In the genomic region with DNA sequence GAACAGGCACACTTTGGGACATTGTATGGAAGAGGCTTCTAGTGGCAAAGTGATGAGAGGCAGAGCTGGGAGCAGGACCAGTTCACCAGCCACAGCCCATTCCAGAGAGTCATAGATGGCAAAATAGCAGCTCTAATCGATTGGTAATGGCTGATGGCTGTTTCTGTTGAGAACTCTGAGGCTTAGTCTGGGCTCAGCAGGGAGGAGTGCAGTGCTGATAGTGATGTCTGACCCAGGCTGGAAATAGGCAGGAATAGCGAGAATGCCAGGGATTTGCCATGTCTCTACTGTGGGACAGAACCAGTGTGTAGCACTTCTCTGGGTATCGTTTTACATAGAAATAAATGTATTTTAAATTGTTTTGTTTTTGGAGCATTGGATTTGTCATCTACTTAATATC, we compare ENCODE assay signal across 22 cellular contexts.
A peak's percentile ranks its signal among the peaks of the same experiment; 100 is the strongest.
DNase-seq lines count a peak whose midpoint lies in the region; ATAC-seq and TF ChIP-seq lines count a peak whose summit lies in the region.
"Had no signal": no experiment of that assay in that cellular context is flagged by ENCODE, and none has a peak within 500 bp of the region (broad histone marks: within the 10 kb centered on the region; RNA-seq: fewer than 3 reads in every experiment).

No MANE protein-coding gene starts in this region.

- no peak overlapping the region for H3K9ac ChIP-seq in neuronal stem cell (ENCODE audit: low read depth, low read length, poor library complexity)

- H2AFZ ChIP-seq in GM23338 = no peak overlapping the region
- peak overlapping the region; percentile 31 for H2AFZ ChIP-seq in neuronal stem cell (ENCODE audit: low read length)

- H3K4me3 Mint-ChIP-seq in GM23338 = no peak overlapping the region
- H3K4me3 Mint-ChIP-seq in stimulated activated effector memory CD8-positive, alpha-beta T cell treated with anti-CD3 and anti-CD28 coated beads, Interleukin-12 subunit alpha, Interleukin-12 subunit beta, amount 100 ng/mL, for 72 hours = no peak overlapping the region
- H3K4me3 Mint-ChIP-seq: B cell, CD14-positive monocyte had no signal

- H3K79me1 ChIP-seq in neuronal stem cell (ENCODE audit: low read depth, low read length) = no peaks in the 10 kb centered on the region

- no peaks in the 10 kb centered on the region for H4K20me1 ChIP-seq in GM23338 (replicated peaks; ENCODE audit: insufficient read depth)

- H3K9me3 Mint-ChIP-seq in GM23338 = no peaks in the 10 kb centered on the region; the same call in 2 of the 3 replicates
- peaks cover 22% of the 10 kb centered on the region for H3K9me3 Mint-ChIP-seq in stimulated activated effector memory CD8-positive, alpha-beta T cell treated with anti-CD3 and anti-CD28 coated beads, Interleukin-12 subunit alpha, Interleukin-12 subunit beta, amount 100 ng/mL, for 72 hours

- H2BK15ac ChIP-seq in neuronal stem cell (ENCODE audit: low read length) = no peak overlapping the region

- no peak overlapping the region for H2BK12ac ChIP-seq in neuronal stem cell (ENCODE audit: low read length)

- H3K9me2 ChIP-seq in GM23338 (ENCODE audit: insufficient read depth) = no peaks in the 10 kb centered on the region

- no peak overlapping the region for H4K91ac ChIP-seq in neuronal stem cell (ENCODE audit: low read depth, low read length, poor library complexity)

- H3K36me3 ChIP-seq in GM23338 (ENCODE audit: insufficient read depth) = no peaks in the 10 kb centered on the region
- H3K36me3 ChIP-seq in neuronal stem cell (replicated peaks in 1 of 2; ENCODE audit: control insufficient read depth in 2 of 2, insufficient read depth in 2 of 2, low read length in 2 of 2) = no peaks in the 10 kb centered on the region
- H3K36me3 ChIP-seq in gastroesophageal sphincter = no peaks in the 10 kb centered on the region
- H3K36me3 ChIP-seq: MG63, SJSA1 had no signal

- no peak overlapping the region for H2BK5ac ChIP-seq in neuronal stem cell (ENCODE audit: low read length)

- H3K36me3 Mint-ChIP-seq in GM23338 (ENCODE audit: low read depth) = no peaks in the 10 kb centered on the region
- no peaks in the 10 kb centered on the region for H3K36me3 Mint-ChIP-seq in stimulated activated effector memory CD8-positive, alpha-beta T cell treated with anti-CD3 and anti-CD28 coated beads, Interleukin-12 subunit alpha, Interleukin-12 subunit beta, amount 100 ng/mL, for 72 hours
- H3K36me3 Mint-ChIP-seq: CD14-positive monocyte had no signal

- no peaks in the 10 kb centered on the region for H3K79me2 ChIP-seq in GM23338 (replicated peaks; ENCODE audit: insufficient read depth)

- H4K8ac ChIP-seq in neuronal stem cell (ENCODE audit: low read depth, low read length) = no peak overlapping the region

- H3K27ac Mint-ChIP-seq in GM23338 = no peak overlapping the region
- no peak overlapping the region for H3K27ac Mint-ChIP-seq in stimulated activated effector memory CD8-positive, alpha-beta T cell treated with anti-CD3 and anti-CD28 coated beads, Interleukin-12 subunit alpha, Interleukin-12 subunit beta, amount 100 ng/mL, for 72 hours
- H3K27ac Mint-ChIP-seq: B cell, CD14-positive monocyte had no signal

- H2BK120ac ChIP-seq in neuronal stem cell (ENCODE audit: low read depth, low read length) = no peak overlapping the region

- no peak overlapping the region for H3K18ac ChIP-seq in neuronal stem cell (ENCODE audit: low read length)

- ATAC-seq in GM23338 = peak; percentile 61
- no peak for ATAC-seq in stimulated activated effector memory CD8-positive, alpha-beta T cell treated with anti-CD3 and anti-CD28 coated beads, Interleukin-12 subunit alpha, Interleukin-12 subunit beta, amount 100 ng/mL, for 72 hours
- no peak for ATAC-seq in GM19463 (IDR thresholded peaks at IDR 0.05; ENCODE audit: unreplicated experiment)
- no peak for ATAC-seq in gastroesophageal sphincter

- TF ChIP-seq POLR2A in gastroesophageal sphincter (IDR thresholded peaks at IDR 0.05) = no peak

- TF ChIP-seq EP300 in gastroesophageal sphincter (IDR thresholded peaks at IDR 0.05) = no peak

- peaks cover 21% of the 10 kb centered on the region for H3K4me1 Mint-ChIP-seq in GM23338
- no peaks in the 10 kb centered on the region for H3K4me1 Mint-ChIP-seq in stimulated activated effector memory CD8-positive, alpha-beta T cell treated with anti-CD3 and anti-CD28 coated beads, Interleukin-12 subunit alpha, Interleukin-12 subunit beta, amount 100 ng/mL, for 72 hours
- H3K4me1 Mint-ChIP-seq: B cell, CD14-positive monocyte had no signal

- H3K4me1 ChIP-seq in GM23338 (ENCODE audit: insufficient read depth) (peaks cover 5% of the 10 kb centered on the region), neuronal stem cell (ENCODE audit: control insufficient read depth in 2 of 2, insufficient read depth in 1 of 2, low read depth in 1 of 2, low read length in 2 of 2) (peaks cover 3 to 6% of the 10 kb centered on the region in 2 donors), gastroesophageal sphincter (no peaks in the 10 kb centered on the region)
- H3K4me1 ChIP-seq: SJSA1 had no signal

- no peaks in the 10 kb centered on the region for H3K9me3 ChIP-seq in neuronal stem cell (replicated peaks in 1 of 2; ENCODE audit: control insufficient read depth in 2 of 2, insufficient read depth in 1 of 2, low read depth in 1 of 2, low read length in 2 of 2)
- H3K9me3 ChIP-seq in gastroesophageal sphincter = no peaks in the 10 kb centered on the region
- H3K9me3 ChIP-seq: MG63 had no signal

- H3K27me3 ChIP-seq in GM23338 (ENCODE audit: insufficient read depth) = no peaks in the 10 kb centered on the region
- H3K27me3 ChIP-seq in neuronal stem cell (ENCODE audit: control insufficient read depth in 3 of 3, insufficient read depth in 3 of 3, low read depth in 1 of 3, low read length in 3 of 3) = no peaks in the 10 kb centered on the region
- no peaks in the 10 kb centered on the region for H3K27me3 ChIP-seq in gastroesophageal sphincter
- H3K27me3 ChIP-seq: MG63, SJSA1 had no signal

- H3K27ac ChIP-seq in GM23338 (ENCODE audit: low read depth) = no peak overlapping the region
- H3K27ac ChIP-seq in neuronal stem cell (replicated peaks; ENCODE audit: low read length) = no peak overlapping the region
- H3K27ac ChIP-seq in gastroesophageal sphincter = no peak overlapping the region
- H3K27ac ChIP-seq: SJSA1 had no signal

- no peak overlapping the region for H3K4ac ChIP-seq in neuronal stem cell (ENCODE audit: low read length)

- no peak overlapping the region for H3K14ac ChIP-seq in neuronal stem cell (ENCODE audit: low read length)

- no peaks in the 10 kb centered on the region for H3F3A ChIP-seq in GM23338 (replicated peaks; ENCODE audit: low read depth)

- TF ChIP-seq CTCF in GM23338 (conservative IDR thresholded peaks at IDR 0.05; ENCODE audit: low read depth in 2 of 2) = no peak
- TF ChIP-seq CTCF in gastroesophageal sphincter (IDR thresholded peaks at IDR 0.05) = no peak

- DNase-seq in GM23338 (ENCODE audit: low spot score) = peak; percentile 28
- peak; percentile 45 for DNase-seq in SK-N-DZ (ENCODE audit: low spot score)
- DNase-seq in iPS-NIHi7 (ENCODE audit: extremely low spot score) = peak; percentile 29
- DNase-seq in neuronal stem cell (ENCODE audit: low spot score) = no peak
- no peak for DNase-seq in cerebellar nuclear complex (lab: John Stamatoyannopoulos, UW)
- no peak for DNase-seq in stimulated activated effector memory CD8-positive, alpha-beta T cell treated with anti-CD3 and anti-CD28 coated beads, Interleukin-12 subunit alpha, Interleukin-12 subunit beta, amount 100 ng/mL, for 72 hours (ENCODE audit: low spot score in 2 of 2)
- DNase-seq: Calu3, IMR-90, KG1, MG63, NCI-H1417, NCI-H1694, NCI-H2029 treated with DMSO at 0.1 percent for 48 hours, NCI-H2227 treated with DMSO at 0.1 percent for 48 hours, NCI-H526 treated with DMSO at 0.1 percent for 48 hours, Right ventricle myocardium superior, RPMI8226 had no signal

- H3K4me3 ChIP-seq in GM23338 = no peak overlapping the region
- no peak overlapping the region for H3K4me3 ChIP-seq in neuronal stem cell (ENCODE audit: low read length in 2 of 2)
- no peak overlapping the region for H3K4me3 ChIP-seq in gastroesophageal sphincter
- H3K4me3 ChIP-seq: MG63, SJSA1 had no signal

- H3K27me3 Mint-ChIP-seq in GM23338 (ENCODE audit: insufficient read depth, low read depth, poor library complexity) = peaks cover 5% of the 10 kb centered on the region
- H3K27me3 Mint-ChIP-seq: B cell had no signal

- H3K23ac ChIP-seq in neuronal stem cell (ENCODE audit: low read depth, low read length, poor library complexity) = no peak overlapping the region

- H3K4me2 ChIP-seq in GM23338 = no peak overlapping the region
- no peak overlapping the region for H3K4me2 ChIP-seq in neuronal stem cell (ENCODE audit: insufficient read depth, low read length, poor library complexity, severe bottlenecking)

- H2AK5ac ChIP-seq in neuronal stem cell (ENCODE audit: low read depth, low read length) = no peak overlapping the region

- no CpG with 5 or more reads among the region's 3 CpGs for WGBS in neuronal stem cell (ENCODE audit: extremely low coverage in 2 of 2, insufficient read length in 2 of 2, insufficient replicate concordance in 1 of 2), 2 donors
- WGBS in gastroesophageal sphincter (ENCODE audit: low coverage in 1 of 2), 2 donors = 83 to 94% methylated on average over 2 to 3 of the region's 3 CpGs

TF ChIP-seq in GM23338, 12 proteins besides CTCF, POLR2A, EP300 and RAD21 (continues in another document):
- TF ChIP-seq EZH2 (IDR thresholded peaks at IDR 0.05; ENCODE audit: low read depth, unreplicated experiment) (no peak), POLR2AphosphoS5 (IDR thresholded peaks at IDR 0.05; ENCODE audit: low read depth) (no peak), ZNF331 (CRISPR knock-in tag; IDR thresholded peaks at IDR 0.05; ENCODE audit: low read depth) (no peak), EZH2phosphoT487 (IDR thresholded peaks at IDR 0.05; ENCODE audit: unreplicated experiment) (no peak), NANOG (IDR thresholded peaks at IDR 0.05; ENCODE audit: borderline replicate concordance) (no peak), CREB1 (CRISPR knock-in tag; IDR thresholded peaks at IDR 0.05; ENCODE audit: low read depth) (no peak), STAT1 (IDR thresholded peaks at IDR 0.05; ENCODE audit: unreplicated experiment) (no peak)

Comparison
In these comparisons a context has a peak if more than half of its experiments do, and no peak if none do; other contexts are left out.
1. DNase-seq: peak in GM23338 (single experiment), SK-N-DZ (single experiment) and iPS-NIHi7 (single experiment); none in neuronal stem cell (single experiment), cerebellar nuclear complex (0 of 2) and stimulated activated effector memory CD8-positive, alpha-beta T cell treated with anti-CD3 and anti-CD28 coated beads, Interleukin-12 subunit alpha, Interleukin-12 subunit beta, amount 100 ng/mL, for 72 hours (0 of 2).